ENCODE assay signal across 8 cellular contexts in the genomic region with DNA sequence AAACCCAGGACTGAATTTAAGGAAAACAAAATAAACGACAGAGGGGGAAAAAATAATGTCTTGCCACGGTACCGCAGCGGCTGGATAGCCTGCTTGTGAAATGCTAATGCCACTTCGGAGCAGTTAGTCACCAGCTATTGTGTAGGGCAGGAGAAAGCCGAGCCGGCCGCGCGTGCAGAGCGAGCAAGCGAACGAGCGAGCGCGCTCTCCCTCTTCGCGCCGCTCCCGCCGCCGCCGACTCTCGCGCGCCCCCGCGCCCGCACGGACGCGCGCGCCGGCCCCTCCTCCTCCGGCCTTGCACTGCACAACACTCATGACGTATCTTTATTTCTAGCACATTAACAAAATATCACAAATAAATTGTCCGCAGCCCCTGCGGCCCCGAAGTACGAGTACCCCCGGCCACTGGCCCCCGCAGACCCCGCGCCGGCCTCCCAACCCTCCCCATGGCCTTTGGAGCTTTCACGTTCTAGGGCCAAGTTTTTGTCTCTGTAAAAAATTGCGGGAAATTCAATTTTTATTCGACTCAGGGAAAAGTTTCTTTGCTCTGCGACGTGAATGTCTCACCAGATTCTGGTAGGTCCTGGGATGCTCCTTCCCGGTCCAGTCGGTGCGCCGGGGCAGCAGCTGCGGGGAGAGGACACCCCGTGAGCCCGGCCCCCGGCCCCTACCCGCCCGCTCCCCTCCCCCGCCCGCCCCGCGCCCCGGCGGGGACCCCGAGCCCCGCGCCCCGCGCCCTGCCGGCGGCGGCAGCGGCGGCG. TPM values are rescaled to one million over a fixed set of nuclear protein-coding genes. Genes with fewer than 3 reads are reported as not detected.
DNase-seq lines count a peak whose midpoint lies in the region; ATAC-seq and TF ChIP-seq lines count a peak whose summit lies in the region.

No MANE protein-coding gene starts in this region.

- 1% methylated on average over 44 to 78 of the region's 78 CpGs for WGBS in adrenal gland, 4 donors
- 0 to 1% methylated on average over 22 to 69 of the region's 78 CpGs for WGBS in upper lobe of left lung, 2 donors

- H3K4me3 ChIP-seq in adrenal gland (peak overlapping the region in 3 of 4 donors; percentile 61 to 81 (median 66)), upper lobe of left lung (peak overlapping the region; percentile 64 to 90 (median 82))

- in situ Hi-C loops in GM13977 (cut with MboI; ENCODE audit: low pct_unique_long_range_greater_than_20kb, low sequenced_read_pairs, unreplicated experiment): no loop called here

- TF ChIP-seq POLR2A in adrenal gland (IDR thresholded peaks at IDR 0.05): peak in 1 of 2 donors; percentile 94
- peak in 3 of 4 donors; percentile 39 to 71 (median 53) for TF ChIP-seq POLR2A in upper lobe of left lung (IDR thresholded peaks at IDR 0.05)

- ATAC-seq in HG02852 (IDR thresholded peaks at IDR 0.05; ENCODE audit: unreplicated experiment) (peak; percentile 41), left cardiac atrium (peak; percentile 80 to 84), upper lobe of left lung (ENCODE audit: low FRiP score in 2 of 2) (peak; percentile 91 to 93)

- TF ChIP-seq CTCF in GM13977 (IDR thresholded peaks at IDR 0.05; ENCODE audit: extremely low read depth, insufficient read depth, missing control alignments) (no peak), adrenal gland (IDR thresholded peaks at IDR 0.05) (no peak), upper lobe of left lung (IDR thresholded peaks at IDR 0.05) (no peak)

- no peaks in the 10 kb centered on the region for H3K27me3 ChIP-seq in adrenal gland
- no peaks in the 10 kb centered on the region for H3K27me3 ChIP-seq in upper lobe of left lung

- intact Hi-C loops in adrenal gland (cut with DNase I) (loop anchor here in 1 of 2 donors (5.0 kb wide), 1 partner anchor 395 kb away; no protein-coding TSS in a partner anchor), left cardiac atrium (cut with DNase I) (loop anchor here in 1 of 2 donors (5.0 to 10.0 kb wide), 2 partner anchors 155 to 458 kb away; a partner anchor contains a TSS), posterior vena cava (cut with DNase I) (loop anchor here in 1 of 2 donors (5.0 kb wide), 1 partner anchor 155 kb away; a partner anchor contains a TSS)

- H3K36me3 ChIP-seq in adrenal gland (replicated peaks in 1 of 2) (no peaks in the 10 kb centered on the region), upper lobe of left lung (no peaks in the 10 kb centered on the region)

- peaks cover 5 to 26% of the 10 kb centered on the region in 2 donors for H3K4me1 ChIP-seq in adrenal gland (replicated peaks in 1 of 2)
- peaks cover 17 to 38% (median 26%) of the 10 kb centered on the region in 4 donors for H3K4me1 ChIP-seq in upper lobe of left lung

- H3K27ac ChIP-seq in adrenal gland (peak overlapping the region; percentile 85 to 96 (median 93)), upper lobe of left lung (peak overlapping the region; percentile 93 to 99 (median 94))

- TF ChIP-seq EP300 in upper lobe of left lung (IDR thresholded peaks at IDR 0.05): no peak

- no peaks in the 10 kb centered on the region for H3K9me3 ChIP-seq in adrenal gland (replicated peaks in 1 of 3)
- H3K9me3 ChIP-seq in upper lobe of left lung: no peaks in the 10 kb centered on the region

- DNase-seq in GM13977 (ENCODE audit: low spot score) (peak; percentile 89), NCI-H1436 treated with DMSO at 0.1 percent for 48 hours (lab: John Stamatoyannopoulos, UW) (peak; percentile 59), T follicular helper cell (ENCODE audit: low read depth) (peak; percentile 79), adrenal gland (peak; percentile 91 to 96 (median 94)), left cardiac atrium (peak; percentile 93), posterior vena cava (ENCODE audit: low spot score) (peak; percentile 97), upper lobe of left lung (peak; percentile 97 to 99)

RNA-seq across cellular contexts. Expression of a gene that starts 1.0 kb away (rescaled TPM):
- 10 to 100 TPM in 7 of 8 donors, 1 to 10 TPM in 1; 8.0 to 22.7 (median 18.2) TPM for total RNA-seq in adrenal gland
- 10 to 100 TPM in 2 of 3 donors, 1 to 10 TPM in 1; 7.7 to 15.7 (median 10.9) TPM for polyA plus RNA-seq in adrenal gland
- total RNA-seq in left cardiac atrium: 10 to 100 TPM; 14.6 to 17.1 TPM
- 10 to 100 TPM; 25.5 to 27.4 TPM for total RNA-seq in posterior vena cava
- 10 to 100 TPM; 19.3 to 74.7 (median 25.8) TPM for total RNA-seq in upper lobe of left lung

Comparison
In these comparisons a context has a peak if more than half of its experiments do, and no peak if none do; other contexts are left out.
1. Peak in every context shown above with its lines: DNase-seq, ATAC-seq, H3K4me3 ChIP-seq and H3K27ac ChIP-seq.
2. ATAC-seq: peak in every context shown above with its lines; median percentile 92 in upper lobe of left lung; 82 in left cardiac atrium; 41 in HG02852.